Comparison of ENCODE assay signal across 1 cellular context in genomic region chr15:33149919-33150318, GRCh38.
TF ChIP-seq lines count a peak whose summit lies in the region.

No MANE protein-coding gene starts in this region.

TF ChIP-seq in SK-N-SH, 30 proteins besides CTCF, POLR2A, EP300 and RAD21 (continued from another document):
- TF ChIP-seq IRF3 (IDR thresholded peaks at IDR 0.05; ENCODE audit: low read depth, low read length): no peak
- no peak for TF ChIP-seq ZBTB33 (IDR thresholded peaks at IDR 0.05; ENCODE audit: borderline replicate concordance, low read depth)
- TF ChIP-seq TAF1 (IDR thresholded peaks at IDR 0.05; ENCODE audit: borderline replicate concordance, low read depth, low read length): no peak
- TF ChIP-seq ELF1 (IDR thresholded peaks at IDR 0.05): no peak
- TF ChIP-seq SMC3 (IDR thresholded peaks at IDR 0.05; ENCODE audit: low read depth, low read length): no peak
- TF ChIP-seq YY1 (IDR thresholded peaks at IDR 0.05; ENCODE audit: low read depth): no peak
- no peak for TF ChIP-seq GABPA (IDR thresholded peaks at IDR 0.05; ENCODE audit: low read depth)
- no peak for TF ChIP-seq GATA2 (CRISPR knock-in tag; IDR thresholded peaks at IDR 0.05)
- TF ChIP-seq RFX5 (IDR thresholded peaks at IDR 0.05; ENCODE audit: low read length): no peak
- TF ChIP-seq RXRA (IDR thresholded peaks at IDR 0.05; ENCODE audit: borderline replicate concordance, low read depth): no peak
